Comparison of ENCODE assay signal across 22 cellular contexts in genomic region chr5:150257424-150257823, GRCh38. TPM values are rescaled to one million over a fixed set of nuclear protein-coding genes. Genes with fewer than 3 reads are reported as not detected.
"Had no signal": no experiment of that assay in that cellular context is flagged by ENCODE, and none has a peak within 500 bp of the region (broad histone marks: within the 10 kb centered on the region; RNA-seq: fewer than 3 reads in every experiment).

No MANE protein-coding gene starts in this region.

- H3K27me3 ChIP-seq: adrenal gland, ascending aorta, body of pancreas had no signal

- H3K36me3 ChIP-seq: adrenal gland, ascending aorta had no signal

- ATAC-seq: activated T-cell treated with anti-CD3 and anti-CD28 coated beads, Interleukin-2, amount 50 U/mL, for 72 hours; body of pancreas; PC-3; T-helper 17 cell had no signal

- H3K4me1 ChIP-seq: adrenal gland, ascending aorta, body of pancreas had no signal

- DNase-seq: activated B cell treated with CpG ODN at 0.5 μM for 24 hours; activated CD4-positive, alpha-beta memory T cell treated with anti-CD3 and anti-CD28 coated beads for 36 hours; activated CD4-positive, alpha-beta T cell treated with anti-CD3 and anti-CD28 coated beads for 1 hour; activated CD4-positive, alpha-beta T cell treated with anti-CD3 and anti-CD28 coated beads, Interleukin-2, amount 10 ng/mL, durations not matched to agents 24 days and 14 days; activated CD8-positive, alpha-beta memory T cell treated with anti-CD3 and anti-CD28 coated beads, Interleukin-2, amount 50 U/mL, for 4 hours; activated naive CD4-positive, alpha-beta T cell treated with anti-CD3 and anti-CD28 coated beads, Interleukin-2, amount 50 U/mL, for 16 hours; activated naive CD8-positive, alpha-beta T cell treated with anti-CD3 and anti-CD28 coated beads, Interleukin-2, amount 10 ng/mL, durations not matched to agents 7 days and 5 days; activated T-cell treated with anti-CD3 and anti-CD28 coated beads, Interleukin-2, amount 50 U/mL, for 72 hours; adrenal gland; body of pancreas; MM.1S; NCI-H1105 treated with DMSO at 0.1 percent for 48 hours; NCI-H1436 treated with DMSO at 0.1 percent for 48 hours; NCI-H187; NCI-H510A treated with DMSO at 0.1 percent for 48 hours; PC-3; SIG-M5; T-helper 17 cell; T-helper 9 cell had no signal

- H3K27ac ChIP-seq: adrenal gland, ascending aorta, body of pancreas had no signal

- H3K9me3 ChIP-seq: adrenal gland, ascending aorta, body of pancreas had no signal

- H3K4me3 ChIP-seq: adrenal gland, ascending aorta, body of pancreas had no signal

RNA-seq across cellular contexts. Expression of gene CAMK2A, which starts 32.1 kb away (rescaled TPM):
- total RNA-seq: activated B cell treated with CpG ODN at 0.5 μM for 24 hours; activated CD4-positive, alpha-beta memory T cell treated with anti-CD3 and anti-CD28 coated beads for 36 hours; activated CD4-positive, alpha-beta T cell treated with anti-CD3 and anti-CD28 coated beads, Interleukin-2, amount 10 ng/mL, durations not matched to agents 24 days and 14 days; activated CD8-positive, alpha-beta memory T cell treated with anti-CD3 and anti-CD28 coated beads for 36 hours; activated naive CD8-positive, alpha-beta T cell treated with anti-CD3 and anti-CD28 coated beads, Interleukin-2, amount 10 ng/mL, durations not matched to agents 7 days and 5 days; activated T-cell treated with anti-CD3 and anti-CD28 coated beads, Interleukin-2, amount 50 U/mL, for 72 hours; activated T-helper 2 cell treated with anti-CD3 and anti-CD28 coated beads, Interferon-gamma antibody, Interleukin-2, Interleukin-4, amounts not matched to agents 10 μg/mL and 5 μg/mL and 100 μg/mL, durations not matched to agents 14 hours and 24 hours and 36 hours; ascending aorta; T-helper 17 cell had no signal

RNA-seq across cellular contexts. Expression of gene ARSI, which starts 45.3 kb away (rescaled TPM):
- total RNA-seq: activated B cell treated with CpG ODN at 0.5 μM for 24 hours; activated CD4-positive, alpha-beta memory T cell treated with anti-CD3 and anti-CD28 coated beads for 36 hours; activated CD4-positive, alpha-beta T cell treated with anti-CD3 and anti-CD28 coated beads, Interleukin-2, amount 10 ng/mL, durations not matched to agents 24 days and 14 days; activated CD8-positive, alpha-beta memory T cell treated with anti-CD3 and anti-CD28 coated beads for 36 hours; activated naive CD8-positive, alpha-beta T cell treated with anti-CD3 and anti-CD28 coated beads, Interleukin-2, amount 10 ng/mL, durations not matched to agents 7 days and 5 days; activated T-cell treated with anti-CD3 and anti-CD28 coated beads, Interleukin-2, amount 50 U/mL, for 72 hours; activated T-helper 2 cell treated with anti-CD3 and anti-CD28 coated beads, Interferon-gamma antibody, Interleukin-2, Interleukin-4, amounts not matched to agents 10 μg/mL and 5 μg/mL and 100 μg/mL, durations not matched to agents 14 hours and 24 hours and 36 hours; ascending aorta; T-helper 17 cell had no signal
